In genomic region chr16:31868164-31868563, GRCh38 we compare ENCODE assay signal across 16 cellular contexts. TPM values are rescaled to one million over a fixed set of nuclear protein-coding genes. Genes with fewer than 3 reads are reported as not detected.
DNase-seq lines count a peak whose midpoint lies in the region; ATAC-seq, FAIRE-seq and TF ChIP-seq lines count a peak whose summit lies in the region.
"Had no signal": no experiment of that assay in that cellular context is flagged by ENCODE, and none has a peak within 500 bp of the region (broad histone marks: within the 10 kb centered on the region; RNA-seq: fewer than 3 reads in every experiment).

No MANE protein-coding gene starts in this region.

- H3K27ac ChIP-seq in HEK293 (ENCODE audit: extremely low read depth, low read depth, low read length) (no peak overlapping the region), K562 (ENCODE audit: extremely low read depth, low read depth, low read length) (no peak overlapping the region)
- H3K27ac ChIP-seq: C4-2B, SJCRH30 had no signal

- H3K36me3 ChIP-seq in HEK293 (ENCODE audit: control insufficient read depth in 2 of 2, insufficient read depth in 1 of 2, low read length in 2 of 2) (no peaks in the 10 kb centered on the region), K562 (ENCODE audit: control insufficient read depth, insufficient read depth, low read length) (no peaks in the 10 kb centered on the region)
- H3K36me3 ChIP-seq: SJCRH30, transverse colon had no signal

- H3K4me1 ChIP-seq in HEK293 (ENCODE audit: control insufficient read depth, insufficient read depth, low read length) = no peaks in the 10 kb centered on the region
- H3K4me1 ChIP-seq in K562 (replicated peaks in 1 of 2; ENCODE audit: control insufficient read depth in 2 of 2, insufficient read depth in 2 of 2, low read length in 2 of 2) = no peaks in the 10 kb centered on the region; a peak in 3 of 5 replicates
- H3K4me1 ChIP-seq: SJCRH30 had no signal

- TF ChIP-seq POLR2A in K562 (conservative IDR thresholded peaks at IDR 0.05) = no peak

- intact Hi-C loops in natural killer cell (cut with micrococcal nuclease) = loop anchor here (2.0 to 10.0 kb wide), 3 partner anchors 156 to 1023 kb away; partner anchors contain the start of gene HSD3B7
- intact Hi-C loops in K562 (cut with micrococcal nuclease) = loop anchor here (5.0 to 10.0 kb wide), 4 partner anchors 156 to 663 kb away; partner anchors contain the start of genes ARMC5 and PYCARD

- H2AFZ ChIP-seq in K562 (ENCODE audit: low read depth, low read length) = no peak overlapping the region

- H3K36me3 Mint-ChIP-seq in natural killer cell treated with Interleukin-12 subunit alpha and Interleukin-12 subunit beta and Interleukin-15 and Interleukin-18, amount 100 ng/mL, for 72 hours = no peaks in the 10 kb centered on the region
- H3K36me3 Mint-ChIP-seq in natural killer cell = no peaks in the 10 kb centered on the region
- H3K36me3 Mint-ChIP-seq in osteocyte (ENCODE audit: unreplicated experiment) = no peaks in the 10 kb centered on the region

- no peak for ATAC-seq in natural killer cell treated with Interleukin-12 subunit alpha and Interleukin-12 subunit beta and Interleukin-15 and Interleukin-18, amount 100 ng/mL, for 72 hours
- no peak for ATAC-seq in natural killer cell
- ATAC-seq in K562 = no peak
- ATAC-seq in HG03196 (IDR thresholded peaks at IDR 0.05; ENCODE audit: unreplicated experiment) = no peak

- H3K4me1 Mint-ChIP-seq in natural killer cell treated with Interleukin-12 subunit alpha and Interleukin-12 subunit beta and Interleukin-15 and Interleukin-18, amount 100 ng/mL, for 72 hours (ENCODE audit: low read depth in 2 of 2) = peaks cover 23 to 36% of the 10 kb centered on the region in 2 donors
- H3K4me1 Mint-ChIP-seq in natural killer cell (peaks cover 16 to 20% of the 10 kb centered on the region in 2 donors), osteocyte (ENCODE audit: unreplicated experiment) (peaks cover 10% of the 10 kb centered on the region)
- H3K4me1 Mint-ChIP-seq: nephron had no signal

- peaks cover 9 to 10% of the 10 kb centered on the region in 2 donors for H3K27me3 Mint-ChIP-seq in natural killer cell treated with Interleukin-12 subunit alpha and Interleukin-12 subunit beta and Interleukin-15 and Interleukin-18, amount 100 ng/mL, for 72 hours
- H3K27me3 Mint-ChIP-seq in natural killer cell (ENCODE audit: low read depth in 2 of 2) = peaks cover 0 to 2% of the 10 kb centered on the region in 2 donors
- peaks cover 39% of the 10 kb centered on the region for H3K27me3 Mint-ChIP-seq in osteocyte (ENCODE audit: unreplicated experiment)
- H3K27me3 Mint-ChIP-seq: activated CD8-positive, alpha-beta memory T cell treated with anti-CD3 and anti-CD28 coated beads, Interleukin-2, amount 10 ng/mL, durations not matched to agents 7 days and 5 days had no signal

- no peaks in the 10 kb centered on the region for H3K9me3 ChIP-seq in HEK293 (ENCODE audit: control insufficient read depth, insufficient read depth, low read depth, low read length)
- H3K9me3 ChIP-seq in K562 (replicated peaks; ENCODE audit: control insufficient read depth, insufficient read depth, low read depth, low read length) = 0 out of 2 replicates have a peak, but pooled peaks cover under 1% of the 10 kb centered on the region
- H3K9me3 ChIP-seq: SJCRH30, transverse colon had no signal

- TF ChIP-seq RAD21 in K562 (CRISPR knock-in tag; conservative IDR thresholded peaks at IDR 0.05 in 1 of 2, IDR thresholded peaks at IDR 0.05 in 1 of 2) = no peak

- H3K4me2 ChIP-seq in K562 (ENCODE audit: insufficient read depth, low read length) = no peak overlapping the region

- no peak overlapping the region for H3K9ac ChIP-seq in K562 (ENCODE audit: insufficient read depth in 1 of 2, low read depth in 2 of 2, low read length in 2 of 2)

- no TSS peak for BruUV-seq in K562 (replicated peaks; lab: Mats Ljungman, UMichigan)

- no peaks in the 10 kb centered on the region for H4K20me1 ChIP-seq in K562 (replicated peaks; ENCODE audit: control insufficient read depth, insufficient read depth, low read length)

- POLR2A ChIA-PET in HEK293 (lab: Yijun Ruan, JAX) (no interaction called here), K562 (lab: Yijun Ruan, JAX) (interaction anchor here (0.6 kb wide), 1 partner anchor 137 kb away, joined by 3 read pairs; no protein-coding TSS in a partner anchor)

- no peak overlapping the region for H3K4me3 ChIP-seq in HEK293 (ENCODE audit: low read depth, low read length)
- H3K4me3 ChIP-seq in K562 = no peak overlapping the region
- H3K4me3 ChIP-seq: lung, SJCRH30, transverse colon had no signal

- no peaks in the 10 kb centered on the region for H3K79me2 ChIP-seq in K562 (ENCODE audit: control insufficient read depth, insufficient read depth, low read length)

- no peak for TF ChIP-seq CTCF in natural killer cell (IDR thresholded peaks at IDR 0.05)
- no peak for TF ChIP-seq CTCF in HEK293 (tag by site-specific recombination; IDR thresholded peaks at IDR 0.05)
- no peak for TF ChIP-seq CTCF in K562 (IDR thresholded peaks at IDR 0.05 in 2 of 3, conservative IDR thresholded peaks at IDR 0.05 in 1 of 3; ENCODE audit: insufficient read depth in 2 of 3, low read depth in 1 of 3, low read length in 3 of 3)
- no peak for TF ChIP-seq CTCF in osteocyte (IDR thresholded peaks at IDR 0.05)

- WGBS in K562 (ENCODE audit: insufficient coverage, low coverage, missing lambda C conversion rate) = 17% methylated on average over 3 of the region's 3 CpGs

- no peak for DNase-seq in natural killer cell treated with Interleukin-12 subunit alpha and Interleukin-12 subunit beta and Interleukin-15 and Interleukin-18, amount 100 ng/mL, for 72 hours (ENCODE audit: low spot score)
- DNase-seq in natural killer cell (no peak), K562 (ENCODE audit: extremely low read depth in 1 of 4, low spot score in 3 of 4) (no peak), NCI-H82 treated with DMSO at 0.1 percent for 48 hours (lab: John Stamatoyannopoulos, UW; ENCODE audit: unreplicated experiment) (no peak), osteocyte (ENCODE audit: extremely low spot score, unreplicated experiment) (no peak)
- DNase-seq: NCI-H1436 treated with DMSO at 0.1 percent for 48 hours had no signal

- FAIRE-seq in K562 (lab: Jason Lieb, UNC) = no peak
- FAIRE-seq: H1, HTR-8/SVneo had no signal

- in situ Hi-C loops in K562 (cut with MboI) = loop anchor here (25.0 kb wide), 1 partner anchor 906 kb away; the partner anchor contains the start of gene SETD1A

- TF ChIP-seq EP300 in K562 (IDR thresholded peaks at IDR 0.05; ENCODE audit: low read length) = no peak

- H3K27ac Mint-ChIP-seq in natural killer cell treated with Interleukin-12 subunit alpha and Interleukin-12 subunit beta and Interleukin-15 and Interleukin-18, amount 100 ng/mL, for 72 hours = peak overlapping the region; percentile 63 to 71
- H3K27ac Mint-ChIP-seq in natural killer cell (no peak overlapping the region), osteocyte (ENCODE audit: unreplicated experiment) (no peak overlapping the region)
- H3K27ac Mint-ChIP-seq: nephron had no signal

- CTCF ChIA-PET in HEK293 (lab: Yijun Ruan, JAX) (interaction anchor here (0.6 to 1.8 kb wide), 25 partner anchors 8 to 940 kb away, joined by 3 to 12 read pairs (median 4); a partner anchor contains a TSS), K562 (lab: Yijun Ruan, JAX; ENCODE audit: low intra/inter-chr PET ratio) (interaction anchor here (0.8 to 1.9 kb wide), 2 partner anchors 8 to 883 kb away, joined by 3 to 7 read pairs; partner anchors contain the start of gene HSD3B7)

- H3K9me1 ChIP-seq in K562 (ENCODE audit: control insufficient read depth, insufficient read depth, low read length) = no peaks in the 10 kb centered on the region

- peaks cover 0 to 4% of the 10 kb centered on the region in 2 experiments; a peak in 1 of 5 replicates for H3K27me3 ChIP-seq in K562 (ENCODE audit: control insufficient read depth in 2 of 2, insufficient read depth in 2 of 2, low read length in 2 of 2)
- H3K27me3 ChIP-seq: SJCRH30, transverse colon had no signal

- no peak overlapping the region for H3K4me3 Mint-ChIP-seq in natural killer cell treated with Interleukin-12 subunit alpha and Interleukin-12 subunit beta and Interleukin-15 and Interleukin-18, amount 100 ng/mL, for 72 hours
- H3K4me3 Mint-ChIP-seq in natural killer cell (no peak overlapping the region), osteocyte (ENCODE audit: unreplicated experiment) (no peak overlapping the region)

- no peaks in the 10 kb centered on the region for H3K9me3 Mint-ChIP-seq in natural killer cell treated with Interleukin-12 subunit alpha and Interleukin-12 subunit beta and Interleukin-15 and Interleukin-18, amount 100 ng/mL, for 72 hours
- no peaks in the 10 kb centered on the region for H3K9me3 Mint-ChIP-seq in natural killer cell
- H3K9me3 Mint-ChIP-seq in osteocyte (ENCODE audit: unreplicated experiment) = no peaks in the 10 kb centered on the region
- H3K9me3 Mint-ChIP-seq: nephron had no signal

RNA-seq across cellular contexts. Expression of gene ZNF267, which starts 5.4 kb away (rescaled TPM):
- 100 to 1,000 TPM in 1 of 2 donors, 10 to 100 TPM in 1; 95.3 to 129 TPM for total RNA-seq in natural killer cell treated with Interleukin-12 subunit alpha and Interleukin-12 subunit beta and Interleukin-15 and Interleukin-18, amount 100 ng/mL, for 72 hours
- total RNA-seq in natural killer cell = 10 to 100 TPM; 45.0 to 56.6 (median 52.8) TPM
- total RNA-seq in K562 (2011; cell fraction: chromatin; rRNA removed; ENCODE audit: low replicate concordance) = 24.7 and 44.0 TPM in 2 replicates
- 17.0 and 25.0 TPM in 2 replicates for total RNA-seq in K562 (2011; cell fraction: nucleolus; rRNA removed)
- 25.1 and 28.1 TPM in 2 replicates for total RNA-seq in K562 (2011; cell fraction: nucleoplasm; rRNA removed)
- total RNA-seq in K562 (2014; rRNA removed) = 14.2 and 18.2 TPM in 2 replicates
- 34.5 and 40.8 TPM in 2 replicates for total RNA-seq in K562 (2014; rRNA removed; fragmentation: Illumina TruSeq; extraction: Trizol)
- total RNA-seq in K562 (2015; rRNA removed; fragmentation: Illumina TruSeq; extraction: Trizol) = 35.1 and 38.8 TPM in 2 replicates
- 24.6 and 29.1 TPM in 2 replicates for total RNA-seq in K562 (2021)
- polyA plus RNA-seq in K562 (2011; rRNA removed) = 16.0 and 21.4 TPM in 2 replicates
- polyA plus RNA-seq in K562 (2011; cell fraction: cytosol; rRNA removed) = 3.5 and 6.0 TPM in 2 replicates
- 9.2 and 12.6 TPM in 2 replicates for polyA plus RNA-seq in K562 (2011; cell fraction: nucleus; rRNA removed)
- 12.6 and 14.4 TPM in 2 replicates for polyA plus RNA-seq in K562 (2012)
- 19.2 and 21.5 TPM in 2 replicates for polyA plus RNA-seq in K562 (2014; fragmentation: Illumina TruSeq; extraction: Trizol)
- 10 to 100 TPM; 18.1 to 22.2 TPM for polyA plus RNA-seq in K562 (2014; fragmentation: Nextera tagmentation; extraction: Ambion mirVana)
- polyA plus RNA-seq in K562 (2014; rRNA removed) = 13.0 and 14.6 TPM in 2 replicates
- 43.3 and 47.1 TPM in 2 replicates for polyA minus RNA-seq in K562 (2011; rRNA and poly(A)+ RNA removed)
- polyA minus RNA-seq in K562 (2011; cell fraction: cytosol; rRNA and poly(A)+ RNA removed) = 12.4 and 13.0 TPM in 2 replicates
- polyA minus RNA-seq in K562 (2011; cell fraction: nucleus; rRNA and poly(A)+ RNA removed) = 33.3 and 40.5 TPM in 2 replicates
- total RNA-seq in osteocyte = 6.2 and 9.5 TPM in 2 replicates

Comparison
In these comparisons a context has a peak if more than half of its experiments do, and no peak if none do; other contexts are left out.
1. H3K27ac Mint-ChIP-seq: peak in natural killer cell treated with Interleukin-12 subunit alpha and Interleukin-12 subunit beta and Interleukin-15 and Interleukin-18, amount 100 ng/mL, for 72 hours (2 of 2); none in natural killer cell (0 of 2) and osteocyte (single experiment).